In genomic region chr14:99755629-99756603, GRCh38 we compare ENCODE assay signal across 2 cellular contexts.
TF ChIP-seq lines count a peak whose summit lies in the region.

No MANE protein-coding gene starts in this region.

TF ChIP-seq in IMR-90, 13 proteins besides CTCF, POLR2A, EP300 and RAD21:
- TF ChIP-seq MAZ (IDR thresholded peaks at IDR 0.05; ENCODE audit: borderline replicate concordance, low read depth, low read length) (peak; percentile 67; the same call in 1 of the 2 replicates), RCOR1 (IDR thresholded peaks at IDR 0.05; ENCODE audit: insufficient replicate concordance, low read length) (no peak), FOS (IDR thresholded peaks at IDR 0.05; ENCODE audit: low read depth, low read length) (peak; percentile 97), BHLHE40 (IDR thresholded peaks at IDR 0.05; ENCODE audit: low read depth, low read length) (0 out of 2 replicates have a peak, but pooled peaks have one; percentile 24), SMC3 (IDR thresholded peaks at IDR 0.05; ENCODE audit: low read depth, low read length) (no peak; the same call in 1 of the 2 replicates), CHD1 (IDR thresholded peaks at IDR 0.05; ENCODE audit: low read depth, low read length) (no peak), USF2 (IDR thresholded peaks at IDR 0.05; ENCODE audit: low read depth, low read length) (no peak), CEBPB (IDR thresholded peaks at IDR 0.05; ENCODE audit: low read depth, low read length) (peak; percentile 83), ELK1 (IDR thresholded peaks at IDR 0.05; ENCODE audit: borderline replicate concordance, low read depth, low read length) (no peak), NFE2L2 (IDR thresholded peaks at IDR 0.05; ENCODE audit: low read depth, low read length) (no peak), MAFK (IDR thresholded peaks at IDR 0.05; ENCODE audit: low read depth, low read length) (peak; percentile 40; the same call in 1 of the 2 replicates)

TF ChIP-seq in HepG2, 621 proteins besides CTCF, POLR2A, EP300 and RAD21:
- no peak for TF ChIP-seq ZFP90 (CRISPR knock-in tag; IDR thresholded peaks at IDR 0.05; ENCODE audit: borderline replicate concordance)
- TF ChIP-seq FOXA1 (IDR thresholded peaks at IDR 0.05) = no peak
- no peak for TF ChIP-seq FOXA1 (CRISPR knock-in tag; IDR thresholded peaks at IDR 0.05)
- peak; percentile 92 for TF ChIP-seq FOSL2 (CRISPR knock-in tag; IDR thresholded peaks at IDR 0.05)
- peak; percentile 55; the same call in 1 of the 2 replicates for TF ChIP-seq ZFX (CRISPR knock-in tag; IDR thresholded peaks at IDR 0.05; ENCODE audit: low read depth)
- no peak for TF ChIP-seq KDM1A (CRISPR knock-in tag; IDR thresholded peaks at IDR 0.05)
- TF ChIP-seq CEBPB (IDR thresholded peaks at IDR 0.05; ENCODE audit: borderline replicate concordance, low read depth, low read length) = 0 out of 2 replicates have a peak, but pooled peaks have one; percentile 1
- 0 out of 2 replicates have a peak, but pooled peaks have one; percentile 3 for TF ChIP-seq USF2 (IDR thresholded peaks at IDR 0.05; ENCODE audit: low read depth, low read length)
- no peak for TF ChIP-seq USF2 (CRISPR knock-in tag; IDR thresholded peaks at IDR 0.05; ENCODE audit: borderline replicate concordance)
- TF ChIP-seq ZNF768 (CRISPR knock-in tag; IDR thresholded peaks at IDR 0.05) = peak; percentile 87
- peak; percentile 84 for TF ChIP-seq HNRNPL (IDR thresholded peaks at IDR 0.05; ENCODE audit: low read depth, low read length)
TF ChIP-seq in HepG2: peak in this region for 6.
